In the genomic region with DNA sequence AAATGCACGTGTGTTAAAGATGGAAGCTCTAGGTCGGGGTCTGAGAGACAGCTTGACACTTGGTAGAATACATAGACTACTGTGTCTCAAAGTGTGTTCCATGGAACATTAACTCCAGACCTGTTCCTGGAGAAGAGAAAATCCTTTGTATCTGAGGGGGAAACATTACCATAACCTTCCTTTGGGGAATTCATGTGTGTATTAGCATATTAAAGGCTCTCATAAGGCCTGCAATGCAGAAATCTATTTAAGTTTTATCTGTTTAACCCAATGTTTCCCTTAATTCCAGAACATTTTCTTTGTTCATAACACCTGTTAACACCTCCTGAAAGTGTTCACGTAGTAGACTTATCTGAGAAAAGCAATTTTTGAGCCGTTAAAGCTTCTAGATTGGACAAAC, we compare ENCODE assay signal across 15 cellular contexts.
DNase-seq lines count a peak whose midpoint lies in the region; ATAC-seq lines count a peak whose summit lies in the region.
"Had no signal": no experiment of that assay in that cellular context is flagged by ENCODE, and none has a peak within 500 bp of the region (broad histone marks: within the 10 kb centered on the region; RNA-seq: fewer than 3 reads in every experiment).

No MANE protein-coding gene starts in this region.

- 87% methylated on average over 4 of the region's 4 CpGs for WGBS in right cardiac atrium

- peaks cover 13 to 17% (median 14%) of the 10 kb centered on the region in 4 donors for H3K4me1 Mint-ChIP-seq in CD4-positive, alpha-beta memory T cell
- H3K4me1 Mint-ChIP-seq in T-helper 17 cell = peaks cover 23% of the 10 kb centered on the region

- H3K4me1 ChIP-seq in CD4-positive, alpha-beta memory T cell (ENCODE audit: insufficient read depth, low read length) = peaks cover 18% of the 10 kb centered on the region
- H3K4me1 ChIP-seq in right cardiac atrium (ENCODE audit: control insufficient read depth, insufficient read depth, low read length) (peaks cover 3% of the 10 kb centered on the region), skeletal muscle tissue (ENCODE audit: control insufficient read depth in 3 of 3, insufficient read depth in 3 of 3, low read length in 3 of 3) (peaks cover 19 to 27% (median 22%) of the 10 kb centered on the region in 3 donors)

- no peaks in the 10 kb centered on the region for H3K27me3 Mint-ChIP-seq in CD4-positive, alpha-beta memory T cell
- no peaks in the 10 kb centered on the region for H3K27me3 Mint-ChIP-seq in T-helper 17 cell
- H3K27me3 Mint-ChIP-seq: activated CD4-positive, alpha-beta T cell treated with anti-CD3 and anti-CD28 coated beads, Interleukin-2, amount 10 ng/mL, durations not matched to agents 7 days and 5 days had no signal

- H3K36me3 ChIP-seq in CD4-positive, alpha-beta memory T cell (ENCODE audit: insufficient read depth, low read length) = no peaks in the 10 kb centered on the region
- H3K36me3 ChIP-seq in skeletal muscle tissue (ENCODE audit: control insufficient read depth in 3 of 3, insufficient read depth in 3 of 3, low read length in 3 of 3) = no peaks in the 10 kb centered on the region
- H3K36me3 ChIP-seq: spleen had no signal

- no peaks in the 10 kb centered on the region for H3K27me3 ChIP-seq in CD4-positive, alpha-beta memory T cell (ENCODE audit: insufficient read depth, low read length)
- H3K27me3 ChIP-seq in right cardiac atrium (ENCODE audit: control insufficient read depth, insufficient read depth) (no peaks in the 10 kb centered on the region), skeletal muscle tissue (ENCODE audit: control insufficient read depth in 3 of 3, insufficient read depth in 3 of 3, low read length in 3 of 3) (no peaks in the 10 kb centered on the region)
- H3K27me3 ChIP-seq: spleen had no signal

- no peaks in the 10 kb centered on the region for H3K36me3 Mint-ChIP-seq in CD4-positive, alpha-beta memory T cell
- no peaks in the 10 kb centered on the region for H3K36me3 Mint-ChIP-seq in T-helper 17 cell (ENCODE audit: low read depth)

- CTCF ChIA-PET in CD4-positive, alpha-beta memory T cell (lab: Charles Lee; ENCODE audit: partially characterized antibody) = interaction anchor here (0.7 to 7.4 kb wide), 38 partner anchors 9 to 310 kb away, joined by 3 to 299 read pairs (median 10); partner anchors contain the start of genes PPP1CB and TRMT61B

- intact Hi-C loops in CD4-positive, alpha-beta memory T cell (cut with micrococcal nuclease) = loop anchor here (2.0 to 10.0 kb wide), 2 partner anchors 17 to 89 kb away; no protein-coding TSS in a partner anchor
- intact Hi-C loops in right cardiac atrium (cut with DNase I) = loop anchor here in 2 of 4 donors (10.0 kb wide), 2 partner anchors 69 to 159 kb away; partner anchors contain the start of gene PPP1CB (in 1 of the 2)

- H3K4me3 ChIP-seq in CD4-positive, alpha-beta memory T cell (ENCODE audit: low read length in 2 of 2) = no peak overlapping the region
- H3K4me3 ChIP-seq in right cardiac atrium (ENCODE audit: low read length) = no peak overlapping the region
- no peak overlapping the region for H3K4me3 ChIP-seq in skeletal muscle tissue (ENCODE audit: low read length in 3 of 3)

- POLR2A ChIA-PET in CD4-positive, alpha-beta memory T cell (lab: Charles Lee; ENCODE audit: partially characterized antibody) = interaction anchor here (1.1 to 6.1 kb wide), 19 partner anchors 9 to 210 kb away, joined by 3 to 90 read pairs (median 8); partner anchors contain the start of gene PPP1CB

- peak overlapping the region; percentile 70 for H3K27ac ChIP-seq in CD4-positive, alpha-beta memory T cell (ENCODE audit: low read depth, low read length)
- H3K27ac ChIP-seq in right cardiac atrium (ENCODE audit: low read length) = peak overlapping the region; percentile 86
- peak overlapping the region; percentile 99 for H3K27ac ChIP-seq in skeletal muscle tissue (ENCODE audit: low read depth, low read length)
- no peak overlapping the region for H3K27ac ChIP-seq in substantia nigra (ENCODE audit: low read depth, low read length, poor library complexity, severe bottlenecking)

- no peaks in the 10 kb centered on the region for H3K9me3 Mint-ChIP-seq in CD4-positive, alpha-beta memory T cell
- H3K9me3 Mint-ChIP-seq: activated CD4-positive, alpha-beta T cell treated with anti-CD3 and anti-CD28 coated beads, Interleukin-2, amount 10 ng/mL, durations not matched to agents 7 days and 5 days; endodermal cell; T-helper 1 cell treated with Interleukin-12 subunit alpha and Interleukin-12 subunit beta and Interleukin-4 antibody, amounts not matched to agents 30 μg/mL and 1 μg/mL, for 36 hours had no signal

- no peaks in the 10 kb centered on the region for H3K9me3 ChIP-seq in CD4-positive, alpha-beta memory T cell (ENCODE audit: control insufficient read depth in 1 of 2, low read length in 2 of 2)
- H3K9me3 ChIP-seq in T-helper 17 cell (ENCODE audit: control insufficient read depth, low read length, poor library complexity, severe bottlenecking) (no peaks in the 10 kb centered on the region), right cardiac atrium (ENCODE audit: control insufficient read depth, low read length) (no peaks in the 10 kb centered on the region), skeletal muscle tissue (ENCODE audit: control insufficient read depth in 3 of 3, low read length in 3 of 3) (no peaks in the 10 kb centered on the region)
- H3K9me3 ChIP-seq: spleen had no signal

- H3K4me3 Mint-ChIP-seq in CD4-positive, alpha-beta memory T cell = peak overlapping the region in 1 of 8 donors; percentile 77
- no peak overlapping the region for H3K4me3 Mint-ChIP-seq in T-helper 17 cell
- H3K4me3 Mint-ChIP-seq: activated CD4-positive, alpha-beta T cell treated with anti-CD3 and anti-CD28 coated beads, Interleukin-2, amount 10 ng/mL, durations not matched to agents 7 days and 5 days; endodermal cell had no signal

- H3K9ac ChIP-seq in skeletal muscle tissue (ENCODE audit: low read depth in 1 of 3, low read length in 3 of 3) = peak overlapping the region in 2 of 3 donors; percentile 32 to 84

- no peak for ATAC-seq in T-helper 17 cell
- ATAC-seq in right cardiac atrium = no peak
- ATAC-seq in HG02798 (IDR thresholded peaks at IDR 0.05; ENCODE audit: poor library complexity, unreplicated experiment) = no peak

- H3K27ac Mint-ChIP-seq in CD4-positive, alpha-beta memory T cell = peak overlapping the region; percentile 92 to 98 (median 97)
- H3K27ac Mint-ChIP-seq in T-helper 17 cell = peak overlapping the region; percentile 98
- H3K27ac Mint-ChIP-seq: endodermal cell had no signal

- no peak for DNase-seq in CD4-positive, alpha-beta memory T cell
- DNase-seq in T-helper 17 cell (no peak), right cardiac atrium (no peak), substantia nigra (lab: John Stamatoyannopoulos, UW) (no peak), COLO668 (lab: John Stamatoyannopoulos, UW; ENCODE audit: unreplicated experiment) (no peak), RKO (ENCODE audit: low spot score) (no peak)
- DNase-seq: endodermal cell, NCI-H1092 treated with DMSO at 0.1 percent for 48 hours, NCI-H446, OCI-M1 had no signal
